1 cellular context compared by ENCODE assay signal in genomic region chr17:752002-752619, GRCh38.
TF ChIP-seq lines count a peak whose summit lies in the region.

TSS of gene GEMIN4 (minus strand) at chr17:752264. CDS start at chr17:752142, 122 bp downstream.

TF ChIP-seq in GM12878, 131 proteins besides CTCF, POLR2A, EP300 and RAD21 (continued from another document and continues in another):
- TF ChIP-seq USF2 (IDR thresholded peaks at IDR 0.05; ENCODE audit: borderline replicate concordance, low read depth, low read length) = no peak
- TF ChIP-seq SKIL (IDR thresholded peaks at IDR 0.05; ENCODE audit: low read depth, poor library complexity, severe bottlenecking) = no peak
- no peak for TF ChIP-seq NFIC (IDR thresholded peaks at IDR 0.05; ENCODE audit: low read depth, low read length)
- TF ChIP-seq SUPT20H (IDR thresholded peaks at IDR 0.05; ENCODE audit: borderline replicate concordance, control insufficient read depth, low read depth, low read length) = no peak
- peak; percentile 21 to 71; a peak in 2 of 4 replicates for TF ChIP-seq BHLHE40 (IDR thresholded peaks at IDR 0.05; ENCODE audit: borderline replicate concordance in 1 of 2, low read depth in 2 of 2, low read length in 1 of 2)
- TF ChIP-seq PKNOX1 (IDR thresholded peaks at IDR 0.05) = peak; percentile 78
- TF ChIP-seq PAX5 (IDR thresholded peaks at IDR 0.05; ENCODE audit: borderline replicate concordance, low read depth, low read length) = 0 out of 2 replicates have a peak, but pooled peaks have one; percentile 25
- TF ChIP-seq BCL3 (IDR thresholded peaks at IDR 0.05; ENCODE audit: borderline replicate concordance, insufficient read depth, low read depth, low read length, poor library complexity, severe bottlenecking) = no peak
- no peak for TF ChIP-seq ELK1 (IDR thresholded peaks at IDR 0.05; ENCODE audit: low read depth, low read length)
- no peak for TF ChIP-seq ZNF24 (IDR thresholded peaks at IDR 0.05)
- no peak for TF ChIP-seq ZSCAN29 (IDR thresholded peaks at IDR 0.05)
- TF ChIP-seq SMAD1 (IDR thresholded peaks at IDR 0.05; ENCODE audit: low read depth, partially characterized antibody) = no peak
- TF ChIP-seq DPF2 (IDR thresholded peaks at IDR 0.05) = peak; percentile 75
- TF ChIP-seq ATF7 (IDR thresholded peaks at IDR 0.05; ENCODE audit: low read depth) = no peak
- TF ChIP-seq IKZF1 (conservative IDR thresholded peaks at IDR 0.05) = peak; percentile 94
- TF ChIP-seq ZBED1 (IDR thresholded peaks at IDR 0.05; ENCODE audit: borderline replicate concordance) = no peak
- TF ChIP-seq TAF1 (IDR thresholded peaks at IDR 0.05; ENCODE audit: borderline replicate concordance, low read depth, low read length) = peak; percentile 41; the same call in 1 of the 2 replicates
- TF ChIP-seq RELB (IDR thresholded peaks at IDR 0.05; ENCODE audit: low read depth) = no peak
- no peak for TF ChIP-seq TARDBP (IDR thresholded peaks at IDR 0.05; ENCODE audit: borderline replicate concordance)
- peak; percentile 6; the same call in 1 of the 2 replicates for TF ChIP-seq NR2F1 (conservative IDR thresholded peaks at IDR 0.05)
- no peak for TF ChIP-seq ZBTB33 (IDR thresholded peaks at IDR 0.05)
- TF ChIP-seq NFXL1 (IDR thresholded peaks at IDR 0.05; ENCODE audit: borderline replicate concordance) = peak; percentile 47; the same call in 1 of the 2 replicates
- TF ChIP-seq MXI1 (IDR thresholded peaks at IDR 0.05; ENCODE audit: low read depth, low read length) = no peak; the same call in 1 of the 2 replicates
- no peak for TF ChIP-seq CBFB (IDR thresholded peaks at IDR 0.05; ENCODE audit: low read depth)
- TF ChIP-seq E2F8 (IDR thresholded peaks at IDR 0.05; ENCODE audit: low read depth, partially characterized antibody) = no peak
- TF ChIP-seq HDGF (IDR thresholded peaks at IDR 0.05) = no peak; the same call in 1 of the 2 replicates
- no peak for TF ChIP-seq JUNB (IDR thresholded peaks at IDR 0.05)
- no peak for TF ChIP-seq KAT2A (conservative IDR thresholded peaks at IDR 0.05; ENCODE audit: control insufficient read depth, low read depth, low read length)
- 0 out of 3 replicates have a peak, but pooled peaks have one; percentile 56 for TF ChIP-seq POU2F2 (IDR thresholded peaks at IDR 0.05; ENCODE audit: borderline replicate concordance, low read depth, low read length)
- TF ChIP-seq MLLT1 (IDR thresholded peaks at IDR 0.05) = no peak
- TF ChIP-seq RCOR1 (conservative IDR thresholded peaks at IDR 0.05; ENCODE audit: low read depth, low read length) = peak; percentile 19; the same call in 1 of the 2 replicates
- TF ChIP-seq MYC (IDR thresholded peaks at IDR 0.05; ENCODE audit: insufficient read depth, insufficient read length, insufficient replicate concordance, low read length, severe bottlenecking) = no peak
- TF ChIP-seq ZNF207 (IDR thresholded peaks at IDR 0.05; ENCODE audit: borderline replicate concordance) = peak; percentile 68
- TF ChIP-seq IKZF2 (IDR thresholded peaks at IDR 0.05) = no peak; a peak in 1 of 4 replicates
- no peak for TF ChIP-seq IRF5 (IDR thresholded peaks at IDR 0.05; ENCODE audit: borderline replicate concordance)
- TF ChIP-seq E4F1 (IDR thresholded peaks at IDR 0.05; ENCODE audit: borderline replicate concordance, partially characterized antibody) = peak; percentile 57
- peak; percentile 56 for TF ChIP-seq HDAC6 (IDR thresholded peaks at IDR 0.05; ENCODE audit: unreplicated experiment)
- no peak for TF ChIP-seq ZZZ3 (IDR thresholded peaks at IDR 0.05; ENCODE audit: control insufficient read depth, insufficient read length, low read depth)
- peak; percentile 75; the same call in 1 of the 2 replicates for TF ChIP-seq POLR2AphosphoS2 (IDR thresholded peaks at IDR 0.05; ENCODE audit: low read depth, low read length)
- TF ChIP-seq TCF3 (IDR thresholded peaks at IDR 0.05; ENCODE audit: borderline replicate concordance, insufficient read depth, low read depth, low read length) = 0 out of 2 replicates have a peak, but pooled peaks have one; percentile 55
